ENCODE assay signal across 7 cellular contexts in genomic region chr2:91742963-91743362, GRCh38.
DNase-seq lines count a peak whose midpoint lies in the region; FAIRE-seq and TF ChIP-seq lines count a peak whose summit lies in the region.
"Not testable (repeated sequence)": the region's sequence is repeated elsewhere in the genome, so short reads cannot be mapped to it uniquely, and the experiment has no call there.

No MANE protein-coding gene starts in this region.

- 57% methylated on average over 7 of the region's 7 CpGs for WGBS in mesenchymal stem cell
- WGBS in thyroid gland, 2 donors: 43 to 44% methylated on average over 7 of the region's 7 CpGs

- H3K27ac ChIP-seq in mesenchymal stem cell (ENCODE audit: low read length, poor library complexity, severe bottlenecking); thyroid gland: not testable (repeated sequence)

- not testable (repeated sequence) for H4K91ac ChIP-seq in mesenchymal stem cell (ENCODE audit: low read length)

- not testable (repeated sequence) for H3K9me3 ChIP-seq in BE2C; mesenchymal stem cell (ENCODE audit: control insufficient read depth, low read length); thyroid gland

- not testable (repeated sequence) for H2BK5ac ChIP-seq in mesenchymal stem cell (ENCODE audit: low read depth, low read length, poor library complexity, severe bottlenecking)

- H3K4me2 ChIP-seq in mesenchymal stem cell (ENCODE audit: low read length, poor library complexity, severe bottlenecking): not testable (repeated sequence)

- not testable (repeated sequence) for TF ChIP-seq CTCF in BE2C (IDR thresholded peaks at IDR 0.05; ENCODE audit: low read depth, low read length); NB4 (IDR thresholded peaks at IDR 0.05; ENCODE audit: low read depth, low read length); bronchial epithelial cell (IDR thresholded peaks at IDR 0.05; ENCODE audit: insufficient read depth, low read length, severe bottlenecking); thyroid gland (IDR thresholded peaks at IDR 0.05)

- H3K27me3 ChIP-seq in BE2C; H7 (ENCODE audit: control insufficient read depth, insufficient read depth, low read length); bronchial epithelial cell (ENCODE audit: control insufficient read depth, insufficient read depth, low read length); mesenchymal stem cell (ENCODE audit: control insufficient read depth in 1 of 2, insufficient read depth in 1 of 2, low read length in 2 of 2); thyroid gland: not testable (repeated sequence)

- H2BK12ac ChIP-seq in mesenchymal stem cell (ENCODE audit: low read length in 2 of 2): not testable (repeated sequence)

- H3K18ac ChIP-seq in mesenchymal stem cell (ENCODE audit: low read depth in 1 of 2, low read length in 2 of 2): not testable (repeated sequence)

- not testable (repeated sequence) for H4K8ac ChIP-seq in mesenchymal stem cell (ENCODE audit: low read length)

- peak; percentile 97 for FAIRE-seq in bronchial epithelial cell (lab: Jason Lieb, UNC)

- not testable (repeated sequence) for TF ChIP-seq POLR2A in NB4 (IDR thresholded peaks at IDR 0.05; ENCODE audit: extremely low read depth, insufficient read length); thyroid gland (IDR thresholded peaks at IDR 0.05)

- not testable (repeated sequence) for H3K36me3 ChIP-seq in BE2C; H7 (replicated peaks; ENCODE audit: control insufficient read depth, insufficient read depth, low read length); bronchial epithelial cell (ENCODE audit: control insufficient read depth, insufficient read depth, low read length); mesenchymal stem cell (ENCODE audit: control insufficient read depth in 1 of 2, insufficient read depth in 2 of 2, low read depth in 1 of 2, low read length in 2 of 2); thyroid gland

- H2BK120ac ChIP-seq in mesenchymal stem cell (ENCODE audit: low read depth, low read length): not testable (repeated sequence)

- intact Hi-C loops in thyroid gland (cut with DNase I): not testable (repeated sequence)

- not testable (repeated sequence) for H3K23ac ChIP-seq in mesenchymal stem cell (ENCODE audit: low read length in 2 of 2)

- not testable (repeated sequence) for H3K9ac ChIP-seq in mesenchymal stem cell (ENCODE audit: low read length)

- H2AFZ ChIP-seq in mesenchymal stem cell (ENCODE audit: low read depth, low read length): not testable (repeated sequence)

- H3K4me1 ChIP-seq in BE2C; mesenchymal stem cell (ENCODE audit: control insufficient read depth, insufficient read depth, low read depth, low read length); thyroid gland: not testable (repeated sequence)

- not testable (repeated sequence) for H2BK15ac ChIP-seq in mesenchymal stem cell (ENCODE audit: low read depth, poor library complexity, severe bottlenecking)

- H3K14ac ChIP-seq in mesenchymal stem cell (ENCODE audit: low read length in 2 of 2): not testable (repeated sequence)

- not testable (repeated sequence) for H3K79me1 ChIP-seq in mesenchymal stem cell (replicated peaks; ENCODE audit: low read length, poor library complexity, severe bottlenecking)

- not testable (repeated sequence) for H3K4ac ChIP-seq in mesenchymal stem cell (ENCODE audit: low read depth in 1 of 2, low read length in 2 of 2)

- H3K4me3 ChIP-seq in BE2C (ENCODE audit: low read depth, low read length); H7 (ENCODE audit: insufficient read depth, low read depth, low read length); NB4 (ENCODE audit: low read depth, low read length); bronchial epithelial cell (ENCODE audit: low read depth, low read length); mesenchymal stem cell (ENCODE audit: insufficient read depth in 1 of 2, low read depth in 1 of 2, low read length in 2 of 2); thyroid gland (replicated peaks in 1 of 3): not testable (repeated sequence)

- H2AK5ac ChIP-seq in mesenchymal stem cell (ENCODE audit: low read length, severe bottlenecking): not testable (repeated sequence)

- DNase-seq in BE2C: peak; percentile 13
- DNase-seq in H7: peak; percentile 4
- DNase-seq in NB4 (ENCODE audit: low read depth): peak; percentile 5
- DNase-seq in bronchial epithelial cell (ENCODE audit: low read depth): not testable (repeated sequence)
- DNase-seq in glomerular visceral epithelial cell (ENCODE audit: extremely low spot score): peak; percentile 2
- peak; percentile 3 for DNase-seq in mesenchymal stem cell
- peak; percentile 4 to 8 for DNase-seq in thyroid gland
